Comparison of ENCODE assay signal across 9 cellular contexts in genomic region chr6:63802606-63803206, GRCh38.
DNase-seq lines count a peak whose midpoint lies in the region; ATAC-seq and TF ChIP-seq lines count a peak whose summit lies in the region.
"Had no signal": no experiment of that assay in that cellular context is flagged by ENCODE, and none has a peak within 500 bp of the region (broad histone marks: within the 10 kb centered on the region; RNA-seq: fewer than 3 reads in every experiment).

No MANE protein-coding gene starts in this region.

- no peak overlapping the region for H3K4me3 Mint-ChIP-seq in glutamatergic neuron (ENCODE audit: unreplicated experiment)
- H3K4me3 Mint-ChIP-seq in CD4-positive, alpha-beta T cell = no peak overlapping the region
- H3K4me3 Mint-ChIP-seq: activated T-cell treated with anti-CD3 and anti-CD28 coated beads, Interleukin-2, amount 50 U/mL, for 24 hours had no signal

- H3K27ac ChIP-seq in RWPE1 = no peak overlapping the region
- H3K27ac ChIP-seq in CD4-positive, alpha-beta T cell (ENCODE audit: low read depth, low read length) = no peak overlapping the region

- no peak for DNase-seq in AG04449 (ENCODE audit: low read depth, low spot score)
- no peak for DNase-seq in RWPE1 (ENCODE audit: low spot score)
- DNase-seq in glutamatergic neuron = no peak
- DNase-seq in CD4-positive, alpha-beta T cell = no peak
- no peak for DNase-seq in activated T-cell treated with anti-CD3 and anti-CD28 coated beads, Interleukin-2, amount 50 U/mL, for 1 hour
- DNase-seq in left ventricle myocardium superior = no peak
- DNase-seq: activated T-cell treated with anti-CD3 and anti-CD28 coated beads, Interleukin-2, amount 50 U/mL, for 24 hours had no signal

- CTCF ChIA-PET in AG04449 (lab: Yijun Ruan, JAX) (interaction anchor here (0.7 to 11.5 kb wide), 34 partner anchors 9 to 502 kb away, joined by 3 to 164 read pairs (median 4); no protein-coding TSS in a partner anchor), RWPE1 (lab: Yijun Ruan, JAX) (interaction anchor here (0.5 to 1.7 kb wide), 11 partner anchors 11 to 1517 kb away, joined by 3 to 11 read pairs (median 3); partner anchors contain the start of genes KHDRBS2 and PHF3)
- CTCF ChIA-PET in CD4-positive, alpha-beta T cell (lab: Charles Lee) = interaction anchor here (0.5 to 1.4 kb wide), 4 partner anchors 12 to 343 kb away, joined by 3 to 4 read pairs (median 4); no protein-coding TSS in a partner anchor

- TF ChIP-seq CTCF in AG04449 (IDR thresholded peaks at IDR 0.05; ENCODE audit: insufficient read depth, low read length, missing control alignments) (peak; percentile 38), RWPE1 (conservative IDR thresholded peaks at IDR 0.05; ENCODE audit: low read depth) (peak; percentile 80), glutamatergic neuron (IDR thresholded peaks at IDR 0.05; ENCODE audit: partially characterized antibody, unreplicated experiment) (peak; percentile 64)
- no peak for TF ChIP-seq CTCF in CD4-positive, alpha-beta T cell (IDR thresholded peaks at IDR 0.05)

- H3K27ac Mint-ChIP-seq in glutamatergic neuron (ENCODE audit: unreplicated experiment) = no peak overlapping the region
- no peak overlapping the region for H3K27ac Mint-ChIP-seq in CD4-positive, alpha-beta T cell
- H3K27ac Mint-ChIP-seq: activated T-cell treated with anti-CD3 and anti-CD28 coated beads, Interleukin-2, amount 50 U/mL, for 24 hours had no signal

- ATAC-seq in GM18858 (IDR thresholded peaks at IDR 0.05; ENCODE audit: unreplicated experiment) (peak; percentile 38), GM18870 (IDR thresholded peaks at IDR 0.05; ENCODE audit: unreplicated experiment) (no peak), left ventricle myocardium superior (no peak)
- no peak for ATAC-seq in CD4-positive, alpha-beta T cell (ENCODE audit: poor library complexity)

- peaks cover 24% of the 10 kb centered on the region for H3K4me1 Mint-ChIP-seq in glutamatergic neuron (ENCODE audit: low read depth, unreplicated experiment)
- no peaks in the 10 kb centered on the region for H3K4me1 Mint-ChIP-seq in CD4-positive, alpha-beta T cell (ENCODE audit: low read depth)

- POLR2A ChIA-PET in AG04449 (lab: Yijun Ruan, JAX) (interaction anchor here (0.9 kb wide), 1 partner anchor 14 kb away, joined by 4 read pairs; no protein-coding TSS in a partner anchor), RWPE1 (lab: Yijun Ruan, JAX; ENCODE audit: low non-redundant PET) (no interaction called here)
- POLR2A ChIA-PET in CD4-positive, alpha-beta T cell (lab: Charles Lee) = no interaction called here

- intact Hi-C loops in CD4-positive, alpha-beta T cell (cut with DNase I, micrococcal nuclease) = no loop called here
- intact Hi-C loops in left ventricle myocardium superior (cut with micrococcal nuclease) = no loop called here

- no peaks in the 10 kb centered on the region for H3K9me3 ChIP-seq in CD4-positive, alpha-beta T cell (ENCODE audit: control insufficient read depth, low read length)

- no peaks in the 10 kb centered on the region for H3K27me3 ChIP-seq in CD4-positive, alpha-beta T cell (ENCODE audit: control insufficient read depth, insufficient read depth, low read length)

- H3K27me3 Mint-ChIP-seq in glutamatergic neuron (ENCODE audit: unreplicated experiment) = no peaks in the 10 kb centered on the region
- H3K27me3 Mint-ChIP-seq in CD4-positive, alpha-beta T cell = peaks cover 7% of the 10 kb centered on the region

- no peaks in the 10 kb centered on the region for H3K36me3 Mint-ChIP-seq in glutamatergic neuron (ENCODE audit: unreplicated experiment)
- H3K36me3 Mint-ChIP-seq in CD4-positive, alpha-beta T cell (ENCODE audit: low read depth) = no peaks in the 10 kb centered on the region

- H3K4me3 ChIP-seq in AG04449 (ENCODE audit: low read depth, low read length) = no peak overlapping the region

- no peaks in the 10 kb centered on the region for H3K9me3 Mint-ChIP-seq in glutamatergic neuron (ENCODE audit: unreplicated experiment)
- H3K9me3 Mint-ChIP-seq in CD4-positive, alpha-beta T cell = no peaks in the 10 kb centered on the region
- H3K9me3 Mint-ChIP-seq: activated T-cell treated with anti-CD3 and anti-CD28 coated beads, Interleukin-2, amount 50 U/mL, for 24 hours had no signal
